In the genomic region with DNA sequence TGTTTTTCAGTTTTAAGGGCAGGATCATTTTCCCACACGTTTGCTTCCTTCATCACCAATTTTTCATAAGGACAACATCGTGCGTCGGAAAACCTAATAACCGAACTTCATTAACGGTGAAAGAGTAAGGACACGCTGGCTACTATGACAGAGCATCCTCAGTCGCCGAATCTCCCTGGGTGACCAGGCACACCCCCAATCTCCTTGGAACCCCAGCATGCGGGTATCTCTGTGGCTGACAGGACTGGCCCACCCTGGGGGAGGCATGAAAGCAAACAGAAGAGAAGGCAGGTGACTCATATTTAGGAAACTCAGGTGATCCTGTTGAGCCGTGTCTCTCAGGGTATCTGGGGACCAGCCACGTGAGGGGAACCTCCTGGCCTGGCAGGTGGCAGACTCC, we compare ENCODE assay signal across 23 cellular contexts.
"Had no signal": no experiment of that assay in that cellular context is flagged by ENCODE, and none has a peak within 500 bp of the region (broad histone marks: within the 10 kb centered on the region; RNA-seq: fewer than 3 reads in every experiment).

No MANE protein-coding gene starts in this region.

- H3K27ac Mint-ChIP-seq: activated B cell treated with CpG ODN at 0.5 μM for 24 hours; activated CD4-positive, alpha-beta memory T cell treated with anti-CD3 and anti-CD28 coated beads, Interleukin-2, amount 10 ng/mL, durations not matched to agents 7 days and 5 days; activated CD8-positive, alpha-beta memory T cell treated with anti-CD3 and anti-CD28 coated beads, Interleukin-2, amount 10 ng/mL, durations not matched to agents 7 days and 5 days; activated naive CD8-positive, alpha-beta T cell treated with anti-CD3 and anti-CD28 coated beads, Interleukin-2, amount 50 U/mL, for 24 hours; activated T-helper 1 cell treated with anti-CD3 and anti-CD28 coated beads, Interleukin-12 subunit alpha, Interleukin-12 subunit beta, Interleukin-2, Interleukin-4 antibody, amounts not matched to agents 30 ng/mL and 10 ng/mL and 1 ng/mL, durations not matched to agents 14 hours and 24 hours and 36 hours; dendritic cell treated with granulocyte-macrophage colony-stimulating factor and Interleukin-4, amounts not matched to agents 40 ng/mL and 50 ng/mL, for 4 days; natural killer cell had no signal

- H3K27me3 Mint-ChIP-seq: activated CD4-positive, alpha-beta memory T cell treated with anti-CD3 and anti-CD28 coated beads, Interleukin-2, amount 10 ng/mL, durations not matched to agents 7 days and 5 days had no signal

- H3K4me1 Mint-ChIP-seq: activated B cell treated with CpG ODN at 0.5 μM for 24 hours; activated CD8-positive, alpha-beta memory T cell treated with anti-CD3 and anti-CD28 coated beads, Interleukin-2, amount 10 ng/mL, durations not matched to agents 7 days and 5 days; activated naive CD8-positive, alpha-beta T cell treated with anti-CD3 and anti-CD28 coated beads, Interleukin-2, amount 50 U/mL, for 24 hours had no signal

- ATAC-seq: activated CD8-positive, alpha-beta memory T cell treated with anti-CD3 and anti-CD28 coated beads, Interleukin-2, amount 10 ng/mL, durations not matched to agents 7 days and 5 days; activated naive CD8-positive, alpha-beta T cell treated with anti-CD3 and anti-CD28 coated beads, Interleukin-2, amount 50 U/mL, for 24 hours; body of pancreas; foreskin keratinocyte; left colon; lower lobe of right lung; natural killer cell; right cardiac atrium had no signal

- H3K36me3 Mint-ChIP-seq: activated CD8-positive, alpha-beta memory T cell treated with anti-CD3 and anti-CD28 coated beads, Interleukin-2, amount 10 ng/mL, durations not matched to agents 7 days and 5 days; natural killer cell had no signal

- H3K27ac ChIP-seq: body of pancreas, foreskin keratinocyte, lower lobe of right lung, neutrophil, ovary, thoracic aorta had no signal

- H3K9me3 Mint-ChIP-seq: activated B cell treated with CpG ODN at 0.5 μM for 24 hours; activated CD4-positive, alpha-beta memory T cell treated with anti-CD3 and anti-CD28 coated beads, Interleukin-2, amount 10 ng/mL, durations not matched to agents 7 days and 5 days; activated naive CD8-positive, alpha-beta T cell treated with anti-CD3 and anti-CD28 coated beads, Interleukin-2, amount 50 U/mL, for 24 hours; activated T-helper 1 cell treated with anti-CD3 and anti-CD28 coated beads, Interleukin-12 subunit alpha, Interleukin-12 subunit beta, Interleukin-2, Interleukin-4 antibody, amounts not matched to agents 30 ng/mL and 10 ng/mL and 1 ng/mL, durations not matched to agents 14 hours and 24 hours and 36 hours; dendritic cell treated with granulocyte-macrophage colony-stimulating factor and Interleukin-4, amounts not matched to agents 40 ng/mL and 50 ng/mL, for 4 days; natural killer cell had no signal

- DNase-seq: activated B cell treated with CpG ODN at 0.5 μM for 24 hours; activated CD4-positive, alpha-beta memory T cell treated with anti-CD3 and anti-CD28 coated beads, Interleukin-2, amount 10 ng/mL, durations not matched to agents 7 days and 5 days; activated CD4-positive, alpha-beta T cell treated with anti-CD3 and anti-CD28 coated beads for 4 hours; activated CD8-positive, alpha-beta memory T cell treated with anti-CD3 and anti-CD28 coated beads, Interleukin-2, amount 10 ng/mL, durations not matched to agents 7 days and 5 days; activated gamma-delta T cell; activated naive CD4-positive, alpha-beta T cell treated with anti-CD3 and anti-CD28 coated beads, Interleukin-2, amount 50 U/mL, for 16 hours; activated naive CD8-positive, alpha-beta T cell treated with anti-CD3 and anti-CD28 coated beads, Interleukin-2, amount 50 U/mL, for 24 hours; activated T-cell treated with anti-CD3 and anti-CD28 coated beads for 4 hours; effector CD4-positive, alpha-beta T cell; foreskin keratinocyte; left colon; lower lobe of right lung; natural killer cell; right cardiac atrium; stimulated activated CD4-positive, alpha-beta T cell treated with anti-CD3 and anti-CD28 coated beads, Interleukin-4, amount 100 ng/mL, for 24 hours; stimulated activated naive CD4-positive, alpha-beta T cell treated with Interleukin-2 at 50 U/mL for 16 hours; T-helper 9 cell had no signal

- H3K4me3 Mint-ChIP-seq: activated B cell treated with CpG ODN at 0.5 μM for 24 hours; activated CD4-positive, alpha-beta memory T cell treated with anti-CD3 and anti-CD28 coated beads, Interleukin-2, amount 10 ng/mL, durations not matched to agents 7 days and 5 days; activated CD8-positive, alpha-beta memory T cell treated with anti-CD3 and anti-CD28 coated beads, Interleukin-2, amount 10 ng/mL, durations not matched to agents 7 days and 5 days; activated naive CD8-positive, alpha-beta T cell treated with anti-CD3 and anti-CD28 coated beads, Interleukin-2, amount 50 U/mL, for 24 hours; activated T-helper 1 cell treated with anti-CD3 and anti-CD28 coated beads, Interleukin-12 subunit alpha, Interleukin-12 subunit beta, Interleukin-2, Interleukin-4 antibody, amounts not matched to agents 30 ng/mL and 10 ng/mL and 1 ng/mL, durations not matched to agents 14 hours and 24 hours and 36 hours; dendritic cell treated with granulocyte-macrophage colony-stimulating factor and Interleukin-4, amounts not matched to agents 40 ng/mL and 50 ng/mL, for 4 days; natural killer cell had no signal

- H3K4me3 ChIP-seq: body of pancreas, lower lobe of right lung, ovary, thoracic aorta had no signal
